ENCODE assay signal across 16 cellular contexts in genomic region chr1:151616505-151616849, GRCh38. TPM values are rescaled to one million over a fixed set of nuclear protein-coding genes. Genes with fewer than 3 reads are reported as not detected.
DNase-seq lines count a peak whose midpoint lies in the region; ATAC-seq, FAIRE-seq and TF ChIP-seq lines count a peak whose summit lies in the region.
"Had no signal": no experiment of that assay in that cellular context is flagged by ENCODE, and none has a peak within 500 bp of the region (broad histone marks: within the 10 kb centered on the region; RNA-seq: fewer than 3 reads in every experiment).

No MANE protein-coding gene starts in this region.

- TF ChIP-seq POLR2A in A549 (IDR thresholded peaks at IDR 0.05; ENCODE audit: low read length), result no peak

- FAIRE-seq in A549 (lab: Jason Lieb, UNC), result no peak
- FAIRE-seq: pancreas had no signal

- no peak for DNase-seq in A549 (ENCODE audit: low read depth in 1 of 2, low spot score in 1 of 2)
- peak; percentile 46 for DNase-seq in EH (ENCODE audit: low read depth)
- peak; percentile 28 for DNase-seq in RKO (ENCODE audit: low spot score)
- peak; percentile 44 for DNase-seq in fibroblast of mammary gland (ENCODE audit: low read depth)
- DNase-seq in foreskin keratinocyte, result no peak
- DNase-seq in DMS153 (lab: John Stamatoyannopoulos, UW), result no peak
- DNase-seq in NCI-H146 treated with DMSO at 0.1 percent for 48 hours (lab: John Stamatoyannopoulos, UW; ENCODE audit: unreplicated experiment), result no peak
- DNase-seq: head of caudate nucleus; KG1; NCI-H146; pancreas; spleen; stimulated activated naive CD8-positive, alpha-beta T cell treated with anti-CD3 and anti-CD28 coated beads, Interleukin-15, Interleukin-2, amounts not matched to agents 100 U/mL and 50 U/mL, for 24 hours had no signal

- no peaks in the 10 kb centered on the region for H3K27me3 ChIP-seq in foreskin keratinocyte
- H3K27me3 ChIP-seq: pancreas, spleen had no signal

- TF ChIP-seq EP300 in A549 (IDR thresholded peaks at IDR 0.05), result no peak

- peak overlapping the region; percentile 31 to 73; a peak in 4 of 6 replicates for H3K27ac ChIP-seq in A549
- no peak overlapping the region for H3K27ac ChIP-seq in foreskin keratinocyte
- H3K27ac ChIP-seq: C4-2B, pancreas, spleen, VCaP had no signal

- no peaks in the 10 kb centered on the region for H3K9me3 ChIP-seq in A549
- H3K9me3 ChIP-seq: pancreas, spleen had no signal

- CTCF ChIA-PET in A549 (lab: Yijun Ruan, JAX), result interaction anchor here (6.7 kb wide), 1 partner anchor 23 kb away, joined by 29 read pairs; no protein-coding TSS in a partner anchor

- TF ChIP-seq RAD21 in A549 (conservative IDR thresholded peaks at IDR 0.05 in 1 of 2, IDR thresholded peaks at IDR 0.05 in 1 of 2), result no peak

- ATAC-seq in A549 (no peak), foreskin keratinocyte (no peak), GM19328 (IDR thresholded peaks at IDR 0.05; ENCODE audit: unreplicated experiment) (no peak)
- ATAC-seq: pancreas; stimulated activated naive CD8-positive, alpha-beta T cell treated with anti-CD3 and anti-CD28 coated beads, Interleukin-15, Interleukin-2, amounts not matched to agents 100 U/mL and 50 U/mL, for 24 hours had no signal

- TF ChIP-seq CTCF in A549 (IDR thresholded peaks at IDR 0.05), result no peak
- no peak for TF ChIP-seq CTCF in fibroblast of mammary gland (conservative IDR thresholded peaks at IDR 0.05; ENCODE audit: control insufficient read depth, insufficient read depth, low read depth, low read length)
- TF ChIP-seq CTCF in foreskin keratinocyte (conservative IDR thresholded peaks at IDR 0.05), result no peak

- H3K4me2 ChIP-seq in A549, result peak overlapping the region; percentile 61

- H3K4me1 ChIP-seq in A549 (peaks cover 78% of the 10 kb centered on the region), foreskin keratinocyte (peaks cover 17% of the 10 kb centered on the region)

- no peak overlapping the region for H3K4me3 ChIP-seq in A549
- no peak overlapping the region for H3K4me3 ChIP-seq in fibroblast of mammary gland (ENCODE audit: control insufficient read depth, low read depth, low read length)
- H3K4me3 ChIP-seq: pancreas, spleen had no signal

- WGBS in A549 (ENCODE audit: missing lambda C conversion rate), result 27% methylated on average over 3 of the region's 3 CpGs

- POLR2A ChIA-PET in A549 (lab: Yijun Ruan, JAX), result no interaction called here

TF ChIP-seq in A549, 52 proteins besides CTCF, POLR2A, EP300 and RAD21:
- no peak for TF ChIP-seq HEYL (CRISPR knock-in tag; IDR thresholded peaks at IDR 0.05)
- no peak for TF ChIP-seq TFCP2L1 (CRISPR knock-in tag; IDR thresholded peaks at IDR 0.05)
- TF ChIP-seq SREBF2 (IDR thresholded peaks at IDR 0.05), result no peak
- TF ChIP-seq ELK1 (IDR thresholded peaks at IDR 0.05; ENCODE audit: low read depth, low read length), result no peak
- no peak for TF ChIP-seq MAX (IDR thresholded peaks at IDR 0.05)
- TF ChIP-seq CEBPB (IDR thresholded peaks at IDR 0.05), result 0 out of 4 replicates have a peak, but pooled peaks of 1 of the 2 experiments have one; percentile 4
- TF ChIP-seq BCL3 (IDR thresholded peaks at IDR 0.05), result no peak
- no peak for TF ChIP-seq TP53 (CRISPR knock-in tag; IDR thresholded peaks at IDR 0.05)
- no peak for TF ChIP-seq ZSCAN20 (CRISPR knock-in tag; IDR thresholded peaks at IDR 0.05)
- no peak for TF ChIP-seq FOSL2 (IDR thresholded peaks at IDR 0.05)
- peak; percentile 38 for TF ChIP-seq FOSL2 (CRISPR knock-in tag; IDR thresholded peaks at IDR 0.05)

RNA-seq across cellular contexts. Expression of gene SNX27, which starts 4.6 kb away (rescaled TPM):
- polyA plus RNA-seq in A549 (2011; rRNA removed) (29.1 and 30.5 TPM in 2 replicates), A549 (2017; fragmentation: RNase III; extraction: RNeasy Plus Mini Kit Qiagen cat#74134 plus additional on column Dnase treatment) (11.0 to 13.6 TPM (median 12.8 TPM) in 3 replicates), foreskin keratinocyte (5.5 and 6.0 TPM in 2 replicates)
- polyA plus RNA-seq in A549 (2012; cell fraction: cytosol; rRNA removed), result 8.9 and 11.6 TPM in 2 replicates
- 8.4 and 12.9 TPM in 2 replicates for polyA plus RNA-seq in A549 (2012; cell fraction: nucleus; rRNA removed)
- polyA minus RNA-seq in A549 (2011; rRNA and poly(A)+ RNA removed), result 39.5 and 44.8 TPM in 2 replicates
- 22.0 and 24.0 TPM in 2 replicates for total RNA-seq in foreskin keratinocyte

Comparison
In these comparisons a context has a peak if more than half of its experiments do, and no peak if none do; other contexts are left out.
1. DNase-seq: peak in EH (single experiment), RKO (single experiment) and fibroblast of mammary gland (single experiment); none in A549 (0 of 2), foreskin keratinocyte (0 of 2), DMS153 (single experiment) and NCI-H146 treated with DMSO at 0.1 percent for 48 hours (single experiment).